ENCODE assay signal across 15 cellular contexts in genomic region chr6:27551607-27552006, GRCh38.
DNase-seq lines count a peak whose midpoint lies in the region; TF ChIP-seq lines count a peak whose summit lies in the region.
"Had no signal": no experiment of that assay in that cellular context is flagged by ENCODE, and none has a peak within 500 bp of the region (broad histone marks: within the 10 kb centered on the region; RNA-seq: fewer than 3 reads in every experiment).

No MANE protein-coding gene starts in this region.

- TF ChIP-seq CTCF in MCF 10A (IDR thresholded peaks at IDR 0.05; ENCODE audit: unreplicated experiment) (no peak), breast epithelium (IDR thresholded peaks at IDR 0.05) (no peak), mammary epithelial cell (conservative IDR thresholded peaks at IDR 0.05 in 1 of 2, IDR thresholded peaks at IDR 0.05 in 1 of 2; ENCODE audit: extremely low read depth in 1 of 2, insufficient read depth in 1 of 2, low read depth in 1 of 2, low read length in 2 of 2) (no peak), smooth muscle cell (IDR thresholded peaks at IDR 0.05; ENCODE audit: borderline replicate concordance, insufficient read depth, poor library complexity, severe bottlenecking) (no peak)

- H3F3A ChIP-seq in smooth muscle cell (ENCODE audit: low read depth), result peaks cover 23% of the 10 kb centered on the region

- POLR2A ChIA-PET in MCF 10A (lab: Yijun Ruan, JAX), result interaction anchor here (0.7 kb wide), 1 partner anchor 404 kb away, joined by 3 read pairs; a partner anchor contains a TSS

- H3K9me3 Mint-ChIP-seq in MCF 10A (ENCODE audit: unreplicated experiment), result no peaks in the 10 kb centered on the region

- WGBS in HUES64, result 100% methylated on average over 1 of the region's 2 CpGs
- WGBS in mammary epithelial cell (ENCODE audit: low coverage, missing lambda C conversion rate), result 86% methylated on average over 2 of the region's 2 CpGs
- 93% methylated on average over 2 of the region's 2 CpGs for WGBS in smooth muscle cell (ENCODE audit: low lambda C conversion rate)

- peaks cover 9% of the 10 kb centered on the region for H3K4me1 Mint-ChIP-seq in MCF 10A (ENCODE audit: insufficient read depth, unreplicated experiment)

- H2AFZ ChIP-seq in mammary epithelial cell (ENCODE audit: low read depth, low read length) (no peak overlapping the region), smooth muscle cell (ENCODE audit: low read depth) (peak overlapping the region; percentile 94)

- H3K36me3 ChIP-seq in breast epithelium, result no peaks in the 10 kb centered on the region
- H3K36me3 ChIP-seq in HUES64 (ENCODE audit: insufficient read depth, low read length), result no peaks in the 10 kb centered on the region
- no peaks in the 10 kb centered on the region for H3K36me3 ChIP-seq in mammary epithelial cell (ENCODE audit: insufficient read depth, low read length)
- no peaks in the 10 kb centered on the region for H3K36me3 ChIP-seq in smooth muscle cell (ENCODE audit: low read depth)
- H3K36me3 ChIP-seq: Peyer's patch had no signal

- no peak overlapping the region for H3K27ac ChIP-seq in breast epithelium
- no peak overlapping the region for H3K27ac ChIP-seq in HUES64 (ENCODE audit: low read depth, low read length)
- H3K27ac ChIP-seq in mammary epithelial cell (ENCODE audit: insufficient read depth, low read depth, low read length), result no peak overlapping the region
- H3K27ac ChIP-seq in smooth muscle cell (ENCODE audit: low read depth), result no peak overlapping the region
- H3K27ac ChIP-seq: Peyer's patch had no signal

- H3K79me2 ChIP-seq in mammary epithelial cell (ENCODE audit: insufficient read depth, low read length) (no peaks in the 10 kb centered on the region), smooth muscle cell (ENCODE audit: low read depth) (no peaks in the 10 kb centered on the region)

- H3K27me3 Mint-ChIP-seq in MCF 10A (ENCODE audit: insufficient read depth, unreplicated experiment), result no peaks in the 10 kb centered on the region

- H3K36me3 Mint-ChIP-seq in MCF 10A (ENCODE audit: insufficient read depth, unreplicated experiment), result peaks cover 11% of the 10 kb centered on the region

- H3K27ac Mint-ChIP-seq in MCF 10A (ENCODE audit: low read depth, unreplicated experiment), result no peak overlapping the region
- H3K27ac Mint-ChIP-seq: B cell; CD4-positive, alpha-beta memory T cell had no signal

- in situ Hi-C loops in mammary epithelial cell (cut with MboI; ENCODE audit: low sequenced_read_pairs in 2 of 2), result no loop called here

- H3K4me3 Mint-ChIP-seq in MCF 10A (ENCODE audit: unreplicated experiment), result peak overlapping the region; percentile 74
- H3K4me3 Mint-ChIP-seq: B cell had no signal

- no peak overlapping the region for H3K4me3 ChIP-seq in breast epithelium
- H3K4me3 ChIP-seq in HUES64 (ENCODE audit: low read length), result peak overlapping the region; percentile 66; the same call in 1 of the 2 replicates
- peak overlapping the region in 2 of 3 experiments; percentile 29 to 46 for H3K4me3 ChIP-seq in mammary epithelial cell (replicated peaks in 1 of 3; ENCODE audit: insufficient read depth in 1 of 3, low read depth in 2 of 3, low read length in 3 of 3)
- peak overlapping the region; percentile 52 for H3K4me3 ChIP-seq in smooth muscle cell
- H3K4me3 ChIP-seq: Peyer's patch had no signal

- CTCF ChIA-PET in MCF 10A (lab: Yijun Ruan, JAX) (no interaction called here), mammary epithelial cell (lab: Charles Lee; ENCODE audit: low non-redundant PET) (no interaction called here)

- dilution Hi-C loops in mammary epithelial cell (cut with HindIII; ENCODE audit: low sequenced_read_pairs), result no loop called here

- intact Hi-C loops in MCF 10A (cut with micrococcal nuclease), result no loop called here
- intact Hi-C loops in breast epithelium (cut with DNase I; ENCODE audit: low total_unique reads), result no loop called here
- intact Hi-C loops in mammary epithelial cell (cut with micrococcal nuclease), result loop anchor here (2.0 kb wide), 1 partner anchor 41 kb away; no protein-coding TSS in a partner anchor

- DNase-seq in MCF 10A (ENCODE audit: unreplicated experiment) (no peak), breast epithelium (ENCODE audit: low spot score in 2 of 2) (no peak), mammary epithelial cell (no peak), smooth muscle cell (lab: John Stamatoyannopoulos, UW; ENCODE audit: unreplicated experiment) (no peak), NCI-H1048 (lab: John Stamatoyannopoulos, UW) (no peak), NOMO-1 treated with dmso at 0.1 percent for 144 hours (lab: John Stamatoyannopoulos, UW; ENCODE audit: unreplicated experiment) (no peak), islet precursor cell (no peak)
- DNase-seq: CD4-positive, alpha-beta memory T cell; DND-41; GDM1; GOT3; Peyer's patch; SIG-M5 had no signal

- H3K9ac ChIP-seq in HUES64 (ENCODE audit: low read depth, low read length) (no peak overlapping the region), mammary epithelial cell (ENCODE audit: insufficient read depth, low read length) (no peak overlapping the region), smooth muscle cell (ENCODE audit: low read depth) (no peak overlapping the region)

- BruUV-seq in MCF 10A (replicated peaks; lab: Mats Ljungman, UMichigan) (no TSS peak), mammary epithelial cell (replicated peaks; lab: Mats Ljungman, UMichigan) (no TSS peak)

- H3K4me1 ChIP-seq in breast epithelium, result no peaks in the 10 kb centered on the region
- H3K4me1 ChIP-seq in HUES64 (ENCODE audit: insufficient read depth, low read length), result peaks cover 5% of the 10 kb centered on the region
- peaks cover 6% of the 10 kb centered on the region for H3K4me1 ChIP-seq in mammary epithelial cell (ENCODE audit: insufficient read depth, low read length)
- H3K4me1 ChIP-seq in smooth muscle cell (ENCODE audit: low read depth), result peaks cover 5% of the 10 kb centered on the region
- H3K4me1 ChIP-seq: Peyer's patch had no signal

- no peaks in the 10 kb centered on the region for H3K9me3 ChIP-seq in breast epithelium
- no peaks in the 10 kb centered on the region for H3K9me3 ChIP-seq in HUES64 (ENCODE audit: insufficient read depth, low read depth, low read length)
- no peaks in the 10 kb centered on the region for H3K9me3 ChIP-seq in mammary epithelial cell (replicated peaks; ENCODE audit: insufficient read depth, low read length)
- H3K9me3 ChIP-seq in smooth muscle cell (replicated peaks; ENCODE audit: low read depth), result no peaks in the 10 kb centered on the region

- H4K20me1 ChIP-seq in mammary epithelial cell (ENCODE audit: insufficient read depth, low read length) (no peaks in the 10 kb centered on the region), smooth muscle cell (ENCODE audit: low read depth) (no peaks in the 10 kb centered on the region)

- no peak for TF ChIP-seq POLR2A in breast epithelium (IDR thresholded peaks at IDR 0.05)

- H3K27me3 ChIP-seq in breast epithelium, result peaks cover 0 to 88% of the 10 kb centered on the region in 2 donors
- H3K27me3 ChIP-seq in HUES64 (ENCODE audit: insufficient read depth, low read length), result peaks cover 10% of the 10 kb centered on the region
- H3K27me3 ChIP-seq in mammary epithelial cell (ENCODE audit: insufficient read depth, low read length), result no peaks in the 10 kb centered on the region
- no peaks in the 10 kb centered on the region for H3K27me3 ChIP-seq in smooth muscle cell (ENCODE audit: low read depth)

- peak overlapping the region; percentile 68 for H3K4me2 ChIP-seq in mammary epithelial cell (ENCODE audit: insufficient read depth, low read depth, low read length)
- H3K4me2 ChIP-seq in smooth muscle cell, result peak overlapping the region; percentile 89

Comparison
In these comparisons a context has a peak if more than half of its experiments do, and no peak if none do; other contexts are left out.
1. H3K4me3 ChIP-seq: peak in HUES64 (single experiment), mammary epithelial cell (2 of 3) and smooth muscle cell (single experiment); none in breast epithelium (0 of 3).